19 cellular contexts compared by ENCODE assay signal in the genomic region with DNA sequence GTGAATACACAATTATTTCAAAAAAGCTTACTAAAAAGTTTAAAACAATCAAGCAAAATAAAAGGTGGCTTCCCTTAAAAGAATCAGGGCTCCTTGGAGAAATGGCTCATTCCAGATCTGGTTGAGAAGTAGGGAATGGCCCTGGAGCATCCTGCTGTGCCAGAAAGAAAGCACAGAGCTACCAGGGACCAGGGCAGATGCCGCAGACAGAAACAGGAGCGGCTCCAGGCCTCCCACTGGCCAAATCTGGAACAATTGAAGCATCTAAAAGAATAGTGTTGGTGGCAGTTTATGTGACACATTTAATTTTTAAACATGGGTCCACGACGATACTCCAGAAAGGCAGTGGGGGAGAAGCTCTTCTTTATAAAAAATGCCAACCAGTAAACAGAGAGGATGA.
"Had no signal": no experiment of that assay in that cellular context is flagged by ENCODE, and none has a peak within 500 bp of the region (broad histone marks: within the 10 kb centered on the region; RNA-seq: fewer than 3 reads in every experiment).

No MANE protein-coding gene starts in this region.

- H3K27ac Mint-ChIP-seq: natural killer cell, progenitor cell of endocrine pancreas had no signal

- H3K36me3 Mint-ChIP-seq: natural killer cell had no signal

- H3K4me1 Mint-ChIP-seq: natural killer cell had no signal

- H3K27me3 ChIP-seq: heart left ventricle, pancreas, upper lobe of left lung, uterus had no signal

- H3K36me3 ChIP-seq: heart left ventricle, pancreas, upper lobe of left lung, uterus had no signal

- DNase-seq: effector CD4-positive, alpha-beta T cell; heart left ventricle; hippocampal formation; islet precursor cell; mammary epithelial cell; mucosa of descending colon; natural killer cell; occipital lobe; pancreas; right cardiac atrium; small intestine; stimulated activated CD4-positive, alpha-beta T cell treated with anti-CD3 and anti-CD28 coated beads, Interleukin-2, amount 100 ng/mL, for 48 hours; stimulated activated naive CD4-positive, alpha-beta T cell treated with Interleukin-2 at 50 U/mL for 16 hours; upper lobe of left lung; uterus had no signal

- H3K27me3 Mint-ChIP-seq: progenitor cell of endocrine pancreas had no signal

- H3K27ac ChIP-seq: coronary artery, heart left ventricle, pancreas, upper lobe of left lung, uterus had no signal

- H3K4me1 ChIP-seq: heart left ventricle, pancreas, upper lobe of left lung, uterus had no signal

- ATAC-seq: esophagus mucosa, heart left ventricle, left lobe of liver, mucosa of descending colon, natural killer cell, pancreas, right cardiac atrium had no signal

- H3K4me3 ChIP-seq: coronary artery, heart left ventricle, mucosa of descending colon, pancreas, upper lobe of left lung, uterus had no signal

- H3K9me3 Mint-ChIP-seq: natural killer cell had no signal

- H3K4me3 Mint-ChIP-seq: natural killer cell had no signal

- H3K9me3 ChIP-seq: heart left ventricle, mucosa of descending colon, pancreas, upper lobe of left lung, uterus had no signal
